In genomic region chr3:9291991-9292390, GRCh38 we compare ENCODE assay signal across 21 cellular contexts.
"Had no signal": no experiment of that assay in that cellular context is flagged by ENCODE, and none has a peak within 500 bp of the region (broad histone marks: within the 10 kb centered on the region; RNA-seq: fewer than 3 reads in every experiment).

No MANE protein-coding gene starts in this region.

- H3K4me1 ChIP-seq: left ventricle myocardium inferior, parathyroid adenoma, right lobe of liver, tibial artery had no signal

- DNase-seq: activated CD4-positive, alpha-beta memory T cell treated with anti-CD3 and anti-CD28 coated beads for 36 hours; activated CD4-positive, alpha-beta T cell treated with anti-CD3 and anti-CD28 coated beads for 4 hours; activated CD4-positive, CD25-positive, alpha-beta regulatory T cell; activated effector memory CD4-positive, alpha-beta T cell treated with Interleukin-2 at 50 U/mL for 16 hours; activated naive CD4-positive, alpha-beta T cell treated with anti-CD3 and anti-CD28 coated beads for 36 hours; activated T-cell treated with anti-CD3 and anti-CD28 coated beads, Interleukin-2, amount 50 U/mL, for 72 hours; amygdala; cortex of kidney; foreskin melanocyte; hippocampal formation; left ventricle myocardium inferior; right lobe of liver; small intestine; stimulated activated CD4-positive, alpha-beta T cell treated with anti-CD3 and anti-CD28 coated beads, Interleukin-2, amount 100 ng/mL, for 24 hours; stimulated activated naive CD8-positive, alpha-beta T cell treated with anti-CD3 and anti-CD28 coated beads, Interleukin-15, amount 100 ng/mL, for 72 hours; T1000; tibial artery had no signal

- H3K4me3 Mint-ChIP-seq: activated CD4-positive, alpha-beta memory T cell treated with anti-CD3 and anti-CD28 coated beads for 36 hours; activated naive CD4-positive, alpha-beta T cell treated with anti-CD3 and anti-CD28 coated beads for 36 hours; activated T-cell treated with anti-CD3 and anti-CD28 coated beads, Interleukin-2, amount 50 U/mL, for 72 hours; natural killer cell treated with Interleukin-12 subunit alpha and Interleukin-12 subunit beta and Interleukin-15 and Interleukin-18, amount 100 ng/mL, for 72 hours; stimulated activated effector memory CD8-positive, alpha-beta T cell treated with anti-CD3 and anti-CD28 coated beads, Interleukin-12 subunit alpha, Interleukin-12 subunit beta, amount 100 ng/mL, for 72 hours; stimulated activated naive CD8-positive, alpha-beta T cell treated with anti-CD3 and anti-CD28 coated beads, Interleukin-15, amount 100 ng/mL, for 72 hours; T-helper 1 cell treated with Interleukin-12 subunit alpha and Interleukin-12 subunit beta and Interleukin-4 antibody, amounts not matched to agents 30 μg/mL and 1 μg/mL, for 36 hours had no signal

- H3K36me3 ChIP-seq: left ventricle myocardium inferior, right lobe of liver, tibial artery had no signal

- H3K36me3 Mint-ChIP-seq: activated CD4-positive, alpha-beta memory T cell treated with anti-CD3 and anti-CD28 coated beads for 36 hours; natural killer cell treated with Interleukin-12 subunit alpha and Interleukin-12 subunit beta and Interleukin-15 and Interleukin-18, amount 100 ng/mL, for 72 hours; stimulated activated effector memory CD8-positive, alpha-beta T cell treated with anti-CD3 and anti-CD28 coated beads, Interleukin-12 subunit alpha, Interleukin-12 subunit beta, amount 100 ng/mL, for 72 hours had no signal

- H3K9me3 Mint-ChIP-seq: activated CD4-positive, alpha-beta memory T cell treated with anti-CD3 and anti-CD28 coated beads for 36 hours; activated naive CD4-positive, alpha-beta T cell treated with anti-CD3 and anti-CD28 coated beads for 36 hours; activated T-cell treated with anti-CD3 and anti-CD28 coated beads, Interleukin-2, amount 50 U/mL, for 72 hours; natural killer cell treated with Interleukin-12 subunit alpha and Interleukin-12 subunit beta and Interleukin-15 and Interleukin-18, amount 100 ng/mL, for 72 hours; stimulated activated effector memory CD8-positive, alpha-beta T cell treated with anti-CD3 and anti-CD28 coated beads, Interleukin-12 subunit alpha, Interleukin-12 subunit beta, amount 100 ng/mL, for 72 hours; stimulated activated naive CD8-positive, alpha-beta T cell treated with anti-CD3 and anti-CD28 coated beads, Interleukin-15, amount 100 ng/mL, for 72 hours; T-helper 1 cell treated with Interleukin-12 subunit alpha and Interleukin-12 subunit beta and Interleukin-4 antibody, amounts not matched to agents 30 μg/mL and 1 μg/mL, for 36 hours had no signal

- H3K4me3 ChIP-seq: left ventricle myocardium inferior, right lobe of liver, tibial artery had no signal

- H3K4me1 Mint-ChIP-seq: stimulated activated effector memory CD8-positive, alpha-beta T cell treated with anti-CD3 and anti-CD28 coated beads, Interleukin-12 subunit alpha, Interleukin-12 subunit beta, amount 100 ng/mL, for 72 hours; stimulated activated naive CD8-positive, alpha-beta T cell treated with anti-CD3 and anti-CD28 coated beads, Interleukin-15, amount 100 ng/mL, for 72 hours had no signal

- H3K27me3 Mint-ChIP-seq: stimulated activated naive CD8-positive, alpha-beta T cell treated with anti-CD3 and anti-CD28 coated beads, Interleukin-15, amount 100 ng/mL, for 72 hours had no signal

- ATAC-seq: activated T-cell treated with anti-CD3 and anti-CD28 coated beads, Interleukin-2, amount 50 U/mL, for 72 hours; natural killer cell treated with Interleukin-12 subunit alpha and Interleukin-12 subunit beta and Interleukin-15 and Interleukin-18, amount 100 ng/mL, for 72 hours; right lobe of liver; stimulated activated effector memory CD8-positive, alpha-beta T cell treated with anti-CD3 and anti-CD28 coated beads, Interleukin-12 subunit alpha, Interleukin-12 subunit beta, amount 100 ng/mL, for 72 hours; stimulated activated naive CD8-positive, alpha-beta T cell treated with anti-CD3 and anti-CD28 coated beads, Interleukin-15, amount 100 ng/mL, for 72 hours had no signal

- H3K9me3 ChIP-seq: left ventricle myocardium inferior, right lobe of liver, tibial artery had no signal

- H3K27ac Mint-ChIP-seq: activated CD4-positive, alpha-beta memory T cell treated with anti-CD3 and anti-CD28 coated beads for 36 hours; activated naive CD4-positive, alpha-beta T cell treated with anti-CD3 and anti-CD28 coated beads for 36 hours; activated T-cell treated with anti-CD3 and anti-CD28 coated beads, Interleukin-2, amount 50 U/mL, for 72 hours; natural killer cell treated with Interleukin-12 subunit alpha and Interleukin-12 subunit beta and Interleukin-15 and Interleukin-18, amount 100 ng/mL, for 72 hours; stimulated activated effector memory CD8-positive, alpha-beta T cell treated with anti-CD3 and anti-CD28 coated beads, Interleukin-12 subunit alpha, Interleukin-12 subunit beta, amount 100 ng/mL, for 72 hours; stimulated activated naive CD8-positive, alpha-beta T cell treated with anti-CD3 and anti-CD28 coated beads, Interleukin-15, amount 100 ng/mL, for 72 hours; T-helper 1 cell treated with Interleukin-12 subunit alpha and Interleukin-12 subunit beta and Interleukin-4 antibody, amounts not matched to agents 30 μg/mL and 1 μg/mL, for 36 hours had no signal

- H3K27me3 ChIP-seq: right lobe of liver, tibial artery had no signal
